6 cellular contexts compared by ENCODE assay signal in genomic region chr19:35986664-35987570, GRCh38. TPM values are rescaled to one million over a fixed set of nuclear protein-coding genes. Genes with fewer than 3 reads are reported as not detected.
DNase-seq lines count a peak whose midpoint lies in the region; ATAC-seq lines count a peak whose summit lies in the region.

No MANE protein-coding gene starts in this region.

- no peak overlapping the region for H2BK12ac ChIP-seq in trophoblast cell (ENCODE audit: low read length)

- no peaks in the 10 kb centered on the region for H3K4me1 ChIP-seq in trophoblast cell (ENCODE audit: control insufficient read depth in 1 of 2, insufficient read depth in 2 of 2, low read length in 2 of 2)

- no peak overlapping the region for H3K14ac ChIP-seq in trophoblast cell (ENCODE audit: low read length)

- no peak overlapping the region for H4K12ac ChIP-seq in trophoblast cell (ENCODE audit: low read depth, low read length)

- no peak overlapping the region for H3K9ac ChIP-seq in trophoblast cell (ENCODE audit: low read length)

- H4K8ac ChIP-seq in trophoblast cell (ENCODE audit: low read depth, low read length) = no peak overlapping the region

- no peak overlapping the region for H4K91ac ChIP-seq in trophoblast cell (ENCODE audit: low read depth, low read length)

- H3K23ac ChIP-seq in trophoblast cell (ENCODE audit: low read length) = no peak overlapping the region

- peak overlapping the region; percentile 46 for H2AFZ ChIP-seq in trophoblast cell (ENCODE audit: insufficient read depth, low read length, poor library complexity)

- H3K4ac ChIP-seq in trophoblast cell (ENCODE audit: low read depth, low read length) = no peak overlapping the region

- ATAC-seq in GM21737 (IDR thresholded peaks at IDR 0.05; ENCODE audit: unreplicated experiment) = no peak

- no peak overlapping the region for H2BK120ac ChIP-seq in trophoblast cell (ENCODE audit: insufficient read depth, low read length, poor library complexity)

- no peaks in the 10 kb centered on the region for H3K36me3 ChIP-seq in trophoblast cell (ENCODE audit: control insufficient read depth in 1 of 2, insufficient read depth in 2 of 2, low read length in 2 of 2)

- H3K9me3 ChIP-seq in trophoblast cell (ENCODE audit: insufficient read depth, low read depth, low read length) = peaks cover 5% of the 10 kb centered on the region

- H3K4me3 ChIP-seq in trophoblast cell (ENCODE audit: low read depth, low read length) = peak overlapping the region; percentile 25

- DNase-seq in GM03348 (ENCODE audit: low spot score) = peak; percentile 33
- peak; percentile 61 to 90 for DNase-seq in NCI-H526 (lab: John Stamatoyannopoulos, UW)
- peak; percentile 69 for DNase-seq in cerebellar cortex (ENCODE audit: low spot score)
- DNase-seq in trophoblast cell = peak; percentile 52 to 70
- no peak for DNase-seq in activated gamma-delta T cell (lab: John Stamatoyannopoulos, UW)

- WGBS in trophoblast cell (ENCODE audit: extremely low coverage, insufficient coverage, insufficient read length) = no CpG with 5 or more reads among the region's 54 CpGs

- no peak overlapping the region for H2AK5ac ChIP-seq in trophoblast cell (ENCODE audit: low read length)

- H3K27ac ChIP-seq in trophoblast cell (ENCODE audit: low read depth, low read length) = no peak overlapping the region

- H3K4me2 ChIP-seq in trophoblast cell (ENCODE audit: low read length) = peak overlapping the region; percentile 61

- H3K79me1 ChIP-seq in trophoblast cell (ENCODE audit: low read length) = no peaks in the 10 kb centered on the region

- H2BK5ac ChIP-seq in trophoblast cell (ENCODE audit: low read depth, low read length, poor library complexity) = no peak overlapping the region

- no peaks in the 10 kb centered on the region for H3K79me2 ChIP-seq in trophoblast cell (ENCODE audit: control insufficient read depth, insufficient read depth, low read length, poor library complexity)

- no peak overlapping the region for H3K18ac ChIP-seq in trophoblast cell (ENCODE audit: low read length)

- peaks cover 5% of the 10 kb centered on the region for H3K27me3 ChIP-seq in trophoblast cell (ENCODE audit: insufficient read depth, low read length)

RNA-seq across cellular contexts. Expression of gene SDHAF1, which starts 8.1 kb away (rescaled TPM):
- 13.2 and 13.5 TPM in 2 replicates for polyA plus RNA-seq in trophoblast cell (2013)

RNA-seq across cellular contexts. Expression of gene SYNE4, which starts 21.7 kb away (rescaled TPM):
- polyA plus RNA-seq in trophoblast cell (2013) = 10.3 and 10.8 TPM in 2 replicates

RNA-seq across cellular contexts. Expression of gene ALKBH6, which starts 27.1 kb away (rescaled TPM):
- polyA plus RNA-seq in trophoblast cell (2013) = 30.7 and 31.2 TPM in 2 replicates

RNA-seq across cellular contexts. Expression of gene CLIP3, which starts 45.8 kb away (rescaled TPM):
- polyA plus RNA-seq in trophoblast cell (2013) = 16.4 and 17.5 TPM in 2 replicates

RNA-seq across cellular contexts. Expression of gene LRFN3, which starts 50.7 kb away (rescaled TPM):
- 16.3 and 16.4 TPM in 2 replicates for polyA plus RNA-seq in trophoblast cell (2013)
